8 cellular contexts compared by ENCODE assay signal in the genomic region with DNA sequence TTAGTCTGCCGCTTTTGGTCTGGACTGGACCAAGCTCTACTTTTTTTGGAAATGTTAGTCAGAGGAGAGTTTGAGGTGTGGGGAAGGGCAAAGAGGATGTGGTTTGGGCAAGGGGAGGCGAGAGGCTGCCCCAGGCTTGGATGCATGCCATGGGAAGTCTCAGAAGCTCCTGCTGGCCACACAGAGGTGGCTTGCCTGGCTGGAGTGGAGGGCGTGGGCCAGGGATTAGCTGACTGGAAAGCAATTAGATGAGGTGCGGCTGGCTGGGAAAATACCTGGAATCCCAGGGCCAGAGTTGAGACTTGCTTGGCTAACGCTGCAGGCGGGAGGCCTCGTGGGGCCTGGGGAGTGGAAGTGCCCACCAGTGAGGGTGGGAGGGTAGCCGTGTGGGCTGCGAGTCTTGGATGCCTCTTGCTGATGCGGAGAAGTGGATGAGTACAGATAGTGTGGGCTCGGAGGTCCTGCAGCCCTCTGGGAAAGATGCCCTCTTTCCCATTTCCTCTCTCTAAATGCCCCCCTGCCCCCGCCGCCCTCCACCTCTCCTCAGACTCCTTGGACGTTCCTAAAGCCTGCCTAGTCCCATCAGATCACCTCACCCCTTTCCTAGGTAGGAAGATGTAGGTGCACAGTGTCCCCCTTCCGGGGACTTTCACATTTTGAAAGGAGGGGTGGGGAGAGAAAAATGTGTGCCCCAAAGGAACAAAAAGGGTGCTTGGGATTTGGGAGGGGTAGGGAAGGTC.
DNase-seq lines count a peak whose midpoint lies in the region; ATAC-seq and TF ChIP-seq lines count a peak whose summit lies in the region.

No MANE protein-coding gene starts in this region.

- H3K4me3 Mint-ChIP-seq in endothelial cell (ENCODE audit: unreplicated experiment) (peak overlapping the region; percentile 14), neural crest cell (no peak overlapping the region)

- H3K27me3 ChIP-seq in BLaER1 treated with 17β-estradiol and CSF1 and Interleukin-3, amounts not matched to agents 10 nM and 100 nM = no peaks in the 10 kb centered on the region

- peaks cover 0 to 8% (median 0%) of the 10 kb centered on the region in 11 experiments; a peak in 3 of 22 replicates for H4K20me1 ChIP-seq in BLaER1 treated with 17β-estradiol and CSF1 and Interleukin-3, amounts not matched to agents 10 nM and 100 nM

- peaks cover 6% of the 10 kb centered on the region for H3K27me3 Mint-ChIP-seq in endothelial cell (ENCODE audit: unreplicated experiment)
- H3K27me3 Mint-ChIP-seq in neural crest cell (ENCODE audit: low read depth) = no peaks in the 10 kb centered on the region

- peaks cover 100% of the 10 kb centered on the region in 10 experiments for H3K4me1 ChIP-seq in BLaER1 treated with 17β-estradiol and CSF1 and Interleukin-3, amounts not matched to agents 10 nM and 100 nM

- H3K36me3 ChIP-seq in BLaER1 treated with 17β-estradiol and CSF1 and Interleukin-3, amounts not matched to agents 10 nM and 100 nM = no peaks in the 10 kb centered on the region

- H3K4me1 Mint-ChIP-seq in endothelial cell (ENCODE audit: unreplicated experiment) = peaks cover 49% of the 10 kb centered on the region
- peaks cover 50% of the 10 kb centered on the region for H3K4me1 Mint-ChIP-seq in neural crest cell

- ATAC-seq in HG03045 (IDR thresholded peaks at IDR 0.05; ENCODE audit: unreplicated experiment) (no peak), GM21390 (IDR thresholded peaks at IDR 0.05; ENCODE audit: unreplicated experiment) (no peak)

- H3K4me2 ChIP-seq in BLaER1 treated with 17β-estradiol and CSF1 and Interleukin-3, amounts not matched to agents 10 nM and 100 nM = peak overlapping the region; percentile 84 to 100 (median 97)

- no peaks in the 10 kb centered on the region for H3K36me3 Mint-ChIP-seq in endothelial cell (ENCODE audit: low read depth, unreplicated experiment)
- peaks cover 3% of the 10 kb centered on the region for H3K36me3 Mint-ChIP-seq in neural crest cell (ENCODE audit: low read depth)

- DNase-seq in HS-27A (ENCODE audit: low read depth) = peak; percentile 87
- DNase-seq in SW480 (ENCODE audit: low spot score) = peak; percentile 65
- DNase-seq in endothelial cell (ENCODE audit: low spot score) = no peak
- no peak for DNase-seq in neural crest cell (ENCODE audit: low read depth, low spot score)
- DNase-seq in NCI-H1930 (lab: John Stamatoyannopoulos, UW) = no peak

- TF ChIP-seq CTCF in endothelial cell (IDR thresholded peaks at IDR 0.05; ENCODE audit: unreplicated experiment) (no peak), neural crest cell (conservative IDR thresholded peaks at IDR 0.05) (no peak)

- H3K27ac Mint-ChIP-seq in endothelial cell (ENCODE audit: unreplicated experiment) (no peak overlapping the region), neural crest cell (ENCODE audit: unreplicated experiment) (peak overlapping the region; percentile 22)

- H3K9me3 Mint-ChIP-seq in endothelial cell (ENCODE audit: unreplicated experiment) = no peaks in the 10 kb centered on the region
- no peaks in the 10 kb centered on the region for H3K9me3 Mint-ChIP-seq in neural crest cell

- peak overlapping the region in 10 of 11 experiments; percentile 28 to 78 (median 68); a peak in 18 of 22 replicates for H3K27ac ChIP-seq in BLaER1 treated with 17β-estradiol and CSF1 and Interleukin-3, amounts not matched to agents 10 nM and 100 nM

- H3K9me3 ChIP-seq in BLaER1 treated with 17β-estradiol and CSF1 and Interleukin-3, amounts not matched to agents 10 nM and 100 nM (replicated peaks in 1 of 11) = no peaks in the 10 kb centered on the region

- H3K4me3 ChIP-seq in BLaER1 treated with 17β-estradiol and CSF1 and Interleukin-3, amounts not matched to agents 10 nM and 100 nM = peak overlapping the region in 9 of 10 experiments; percentile 2 to 64 (median 42); a peak in 15 of 20 replicates

- H3K9ac ChIP-seq in BLaER1 treated with 17β-estradiol and CSF1 and Interleukin-3, amounts not matched to agents 10 nM and 100 nM = peak overlapping the region; percentile 23 to 75 (median 56); a peak in 19 of 22 replicates

Comparison
In these comparisons a context has a peak if more than half of its experiments do, and no peak if none do; other contexts are left out.
1. DNase-seq: peak in HS-27A (single experiment) and SW480 (single experiment); none in endothelial cell (single experiment), neural crest cell (single experiment) and NCI-H1930 (0 of 2).